Comparison of ENCODE assay signal across 17 cellular contexts in genomic region chr3:156533205-156533604, GRCh38. TPM values are rescaled to one million over a fixed set of nuclear protein-coding genes. Genes with fewer than 3 reads are reported as not detected.
DNase-seq lines count a peak whose midpoint lies in the region; ATAC-seq and TF ChIP-seq lines count a peak whose summit lies in the region.
"Had no signal": no experiment of that assay in that cellular context is flagged by ENCODE, and none has a peak within 500 bp of the region (broad histone marks: within the 10 kb centered on the region; RNA-seq: fewer than 3 reads in every experiment).

No MANE protein-coding gene starts in this region.

- H3K27me3 ChIP-seq in brain microvascular endothelial cell (replicated peaks) = no peaks in the 10 kb centered on the region
- H3K27me3 ChIP-seq: esophagus squamous epithelium had no signal

- no peaks in the 10 kb centered on the region for H3K9me3 Mint-ChIP-seq in HFFc6
- H3K9me3 Mint-ChIP-seq in stimulated activated effector memory CD8-positive, alpha-beta T cell treated with anti-CD3 and anti-CD28 coated beads, Interleukin-12 subunit alpha, Interleukin-12 subunit beta, amount 100 ng/mL, for 72 hours = no peaks in the 10 kb centered on the region
- H3K9me3 Mint-ChIP-seq: activated naive CD8-positive, alpha-beta T cell treated with anti-CD3 and anti-CD28 coated beads for 36 hours; activated T-helper 1 cell treated with anti-CD3 and anti-CD28 coated beads, Interleukin-12 subunit alpha, Interleukin-12 subunit beta, Interleukin-2, Interleukin-4 antibody, amounts not matched to agents 30 ng/mL and 10 ng/mL and 1 ng/mL, durations not matched to agents 14 hours and 24 hours and 36 hours; natural killer cell had no signal

- H3K4me3 Mint-ChIP-seq in HFFc6 = no peak overlapping the region
- no peak overlapping the region for H3K4me3 Mint-ChIP-seq in stimulated activated effector memory CD8-positive, alpha-beta T cell treated with anti-CD3 and anti-CD28 coated beads, Interleukin-12 subunit alpha, Interleukin-12 subunit beta, amount 100 ng/mL, for 72 hours
- H3K4me3 Mint-ChIP-seq: activated naive CD8-positive, alpha-beta T cell treated with anti-CD3 and anti-CD28 coated beads for 36 hours; activated T-helper 1 cell treated with anti-CD3 and anti-CD28 coated beads, Interleukin-12 subunit alpha, Interleukin-12 subunit beta, Interleukin-2, Interleukin-4 antibody, amounts not matched to agents 30 ng/mL and 10 ng/mL and 1 ng/mL, durations not matched to agents 14 hours and 24 hours and 36 hours; natural killer cell had no signal

- DNase-seq in HFFc6 = no peak
- DNase-seq in brain microvascular endothelial cell = peak; percentile 54
- DNase-seq in islet precursor cell = peak; percentile 69
- no peak for DNase-seq in stimulated activated effector memory CD8-positive, alpha-beta T cell treated with anti-CD3 and anti-CD28 coated beads, Interleukin-12 subunit alpha, Interleukin-12 subunit beta, amount 100 ng/mL, for 72 hours (ENCODE audit: low spot score in 2 of 2)
- DNase-seq: activated naive CD8-positive, alpha-beta T cell treated with anti-CD3 and anti-CD28 coated beads for 36 hours; effector CD4-positive, alpha-beta T cell; esophagus squamous epithelium; Karpas-422; natural killer cell; NCI-H1105; NCI-H524 treated with DMSO at 0.1 percent for 48 hours; posterior cingulate gyrus had no signal

- peak overlapping the region; percentile 4; the same call in 1 of the 2 replicates for H3K27ac Mint-ChIP-seq in HFFc6
- H3K27ac Mint-ChIP-seq in stimulated activated effector memory CD8-positive, alpha-beta T cell treated with anti-CD3 and anti-CD28 coated beads, Interleukin-12 subunit alpha, Interleukin-12 subunit beta, amount 100 ng/mL, for 72 hours = peak overlapping the region; percentile 2
- H3K27ac Mint-ChIP-seq: activated naive CD8-positive, alpha-beta T cell treated with anti-CD3 and anti-CD28 coated beads for 36 hours; activated T-helper 1 cell treated with anti-CD3 and anti-CD28 coated beads, Interleukin-12 subunit alpha, Interleukin-12 subunit beta, Interleukin-2, Interleukin-4 antibody, amounts not matched to agents 30 ng/mL and 10 ng/mL and 1 ng/mL, durations not matched to agents 14 hours and 24 hours and 36 hours; natural killer cell had no signal

- no peak for ATAC-seq in stimulated activated effector memory CD8-positive, alpha-beta T cell treated with anti-CD3 and anti-CD28 coated beads, Interleukin-12 subunit alpha, Interleukin-12 subunit beta, amount 100 ng/mL, for 72 hours
- ATAC-seq in HG03439 (IDR thresholded peaks at IDR 0.05; ENCODE audit: unreplicated experiment) = no peak
- no peak for ATAC-seq in HG02970 (IDR thresholded peaks at IDR 0.05; ENCODE audit: low FRiP score, unreplicated experiment)
- ATAC-seq in HG03442 (IDR thresholded peaks at IDR 0.05; ENCODE audit: unreplicated experiment) = no peak
- ATAC-seq: natural killer cell had no signal

- H3K4me1 Mint-ChIP-seq in HFFc6 (ENCODE audit: low read depth) = peaks cover 48% of the 10 kb centered on the region
- H3K4me1 Mint-ChIP-seq in stimulated activated effector memory CD8-positive, alpha-beta T cell treated with anti-CD3 and anti-CD28 coated beads, Interleukin-12 subunit alpha, Interleukin-12 subunit beta, amount 100 ng/mL, for 72 hours = peaks cover 11% of the 10 kb centered on the region

- H3K36me3 Mint-ChIP-seq in HFFc6 (ENCODE audit: low read depth) = peaks cover 7% of the 10 kb centered on the region; the same call in 1 of the 2 replicates
- peaks cover 8% of the 10 kb centered on the region for H3K36me3 Mint-ChIP-seq in stimulated activated effector memory CD8-positive, alpha-beta T cell treated with anti-CD3 and anti-CD28 coated beads, Interleukin-12 subunit alpha, Interleukin-12 subunit beta, amount 100 ng/mL, for 72 hours
- H3K36me3 Mint-ChIP-seq: natural killer cell had no signal

- H3K36me3 ChIP-seq in brain microvascular endothelial cell (replicated peaks) = no peaks in the 10 kb centered on the region

- peak overlapping the region; percentile 47 for H3K27ac ChIP-seq in brain microvascular endothelial cell
- H3K27ac ChIP-seq: esophagus squamous epithelium had no signal

- in situ Hi-C loops in brain microvascular endothelial cell (cut with HindIII; ENCODE audit: low pct_ligation_motif_present, low sequenced_read_pairs) = no loop called here

- TF ChIP-seq CTCF in HFFc6 (IDR thresholded peaks at IDR 0.05) = no peak
- TF ChIP-seq CTCF in brain microvascular endothelial cell (IDR thresholded peaks at IDR 0.05; ENCODE audit: low read depth, low read length, missing control alignments) = no peak

- H3K27me3 Mint-ChIP-seq in HFFc6 (ENCODE audit: insufficient read depth) = peaks cover 5% of the 10 kb centered on the region
- H3K27me3 Mint-ChIP-seq: activated naive CD8-positive, alpha-beta T cell treated with anti-CD3 and anti-CD28 coated beads for 36 hours had no signal

- no peak overlapping the region for H3K4me3 ChIP-seq in brain microvascular endothelial cell (ENCODE audit: low read depth, low read length)
- H3K4me3 ChIP-seq: esophagus squamous epithelium, thoracic aorta had no signal

RNA-seq across cellular contexts. Expression of gene SSR3, which starts 21.7 kb away (rescaled TPM):
- 100 to 1,000 TPM; 622 to 815 (median 721) TPM for total RNA-seq in HFFc6 (2021; fragmentation: NEBNext Ultra II Directional; extraction: Animal tissue kit (Norgen Biotek cat#: 25700))

Comparison
In these comparisons a context has a peak if more than half of its experiments do, and no peak if none do; other contexts are left out.
1. DNase-seq: peak in brain microvascular endothelial cell (single experiment) and islet precursor cell (single experiment); none in HFFc6 (single experiment) and stimulated activated effector memory CD8-positive, alpha-beta T cell treated with anti-CD3 and anti-CD28 coated beads, Interleukin-12 subunit alpha, Interleukin-12 subunit beta, amount 100 ng/mL, for 72 hours (0 of 2).